Comparison of ENCODE assay signal across 17 cellular contexts in the genomic region with DNA sequence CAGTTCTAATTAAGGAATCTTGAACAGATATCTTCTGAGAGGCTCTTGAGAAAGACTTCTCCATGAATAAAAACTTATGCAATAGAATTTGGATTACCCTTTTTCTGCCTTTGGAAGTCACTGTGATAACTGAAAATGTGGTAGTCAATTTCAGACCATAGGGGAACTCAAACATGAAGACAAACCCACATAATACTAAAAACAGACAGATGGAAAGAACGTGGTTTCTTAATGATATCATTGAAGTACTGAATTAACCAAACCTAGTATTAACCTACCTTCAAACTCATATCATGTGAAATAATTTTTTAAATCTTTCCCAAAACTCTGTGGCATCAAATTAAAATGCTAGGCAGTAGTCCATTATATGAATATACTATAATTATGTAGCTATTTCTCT.
DNase-seq lines count a peak whose midpoint lies in the region; ATAC-seq and TF ChIP-seq lines count a peak whose summit lies in the region.
"Had no signal": no experiment of that assay in that cellular context is flagged by ENCODE, and none has a peak within 500 bp of the region (broad histone marks: within the 10 kb centered on the region; RNA-seq: fewer than 3 reads in every experiment).

No MANE protein-coding gene starts in this region.

- H3K4me2 ChIP-seq in SU-DHL-6 (ENCODE audit: low read depth, low read length, poor library complexity, severe bottlenecking) = peak overlapping the region; percentile 13
- H3K4me2 ChIP-seq: BLaER1 had no signal

- H3K9ac ChIP-seq in SU-DHL-6 (ENCODE audit: low read length) = no peak overlapping the region
- H3K9ac ChIP-seq: BLaER1, GM23248 had no signal

- peak; percentile 37 for DNase-seq in GM13976 (ENCODE audit: low spot score)
- DNase-seq in NCI-H187 treated with DMSO at 0.1 percent for 48 hours (lab: John Stamatoyannopoulos, UW) = no peak
- no peak for DNase-seq in NCI-H1048 (lab: John Stamatoyannopoulos, UW)
- no peak for DNase-seq in GF-D8 (lab: John Stamatoyannopoulos, UW)
- DNase-seq in GM19240 (ENCODE audit: insufficient read length, low spot score) = no peak
- DNase-seq: activated CD4-positive, alpha-beta T cell treated with anti-CD3 and anti-CD28 coated beads, Interleukin-2, amount 50 U/mL, for 1 hour; activated naive CD4-positive, alpha-beta T cell treated with Interleukin-2 at 50 U/mL for 16 hours; caudate nucleus; gastrocnemius medialis; GM23248; NCI-H146; NCI-H526 treated with DMSO at 0.1 percent for 48 hours; nucleus accumbens had no signal

- H4K20me1 ChIP-seq in SU-DHL-6 (ENCODE audit: low read depth, low read length) = no peaks in the 10 kb centered on the region
- H4K20me1 ChIP-seq: BLaER1 had no signal

- no peak overlapping the region for H3K27ac ChIP-seq in SU-DHL-6 (ENCODE audit: low read depth, low read length)
- H3K27ac ChIP-seq: BLaER1, gastrocnemius medialis, GM23248 had no signal

- no peaks in the 10 kb centered on the region for H3K36me3 ChIP-seq in SU-DHL-6 (ENCODE audit: low read length)

- no peaks in the 10 kb centered on the region for H3F3A ChIP-seq in SU-DHL-6 (ENCODE audit: insufficient read depth)

- H3K9me3 ChIP-seq in SU-DHL-6 (ENCODE audit: insufficient read depth, low read length) = no peaks in the 10 kb centered on the region
- H3K9me3 ChIP-seq: gastrocnemius medialis had no signal

- in situ Hi-C loops in GM13976 (cut with MboI; ENCODE audit: low sequenced_read_pairs, unreplicated experiment) = no loop called here

- peak; percentile 87 for ATAC-seq in GM18870 (IDR thresholded peaks at IDR 0.05; ENCODE audit: unreplicated experiment)
- ATAC-seq in HG02884 (IDR thresholded peaks at IDR 0.05; ENCODE audit: unreplicated experiment) = peak; percentile 84
- ATAC-seq: gastrocnemius medialis had no signal

- no peaks in the 10 kb centered on the region for H3K9me2 ChIP-seq in SU-DHL-6 (replicated peaks; ENCODE audit: insufficient read depth, low read length)

- H2AFZ ChIP-seq in SU-DHL-6 (ENCODE audit: low read depth, low read length, severe bottlenecking) = no peak overlapping the region
- H2AFZ ChIP-seq: GM23248 had no signal

- H3K4me3 ChIP-seq in SU-DHL-6 (ENCODE audit: insufficient read depth, low read length, poor library complexity, severe bottlenecking) = no peak overlapping the region
- H3K4me3 ChIP-seq: BLaER1, gastrocnemius medialis, GM23248 had no signal

- TF ChIP-seq CTCF in GM13976 (IDR thresholded peaks at IDR 0.05; ENCODE audit: borderline replicate concordance, control extremely low read depth, extremely low read depth, insufficient read depth, missing control alignments) (no peak), SU-DHL-6 (IDR thresholded peaks at IDR 0.05; ENCODE audit: insufficient read depth, low read length, poor library complexity, severe bottlenecking) (no peak)

- no peaks in the 10 kb centered on the region for H3K79me2 ChIP-seq in SU-DHL-6 (ENCODE audit: insufficient read depth, low read length)

- H3K27me3 ChIP-seq in SU-DHL-6 (ENCODE audit: low read length) = no peaks in the 10 kb centered on the region
- H3K27me3 ChIP-seq: BLaER1, gastrocnemius medialis had no signal
